In genomic region chr18:48868468-48869466, GRCh38 we compare ENCODE assay signal across 8 cellular contexts.
DNase-seq lines count a peak whose midpoint lies in the region; ATAC-seq and TF ChIP-seq lines count a peak whose summit lies in the region.

No MANE protein-coding gene starts in this region.

- peaks cover 31% of the 10 kb centered on the region for H3K4me1 Mint-ChIP-seq in activated T-cell treated with anti-CD3 and anti-CD28 coated beads, Interleukin-2, amount 50 U/mL, for 72 hours (ENCODE audit: low read depth)

- 57 to 61% methylated on average over 14 of the region's 14 CpGs for WGBS in tibial nerve, 2 donors

- H3K4me3 ChIP-seq in neuron (ENCODE audit: low read length) (no peak overlapping the region), tibial nerve (no peak overlapping the region), right atrium auricular region (no peak overlapping the region)

- H3K4me3 Mint-ChIP-seq in activated T-cell treated with anti-CD3 and anti-CD28 coated beads, Interleukin-2, amount 50 U/mL, for 72 hours = peak overlapping the region; percentile 65 to 75

- peak; percentile 65 for DNase-seq in HuH-7.5 (ENCODE audit: low spot score)
- DNase-seq in activated T-cell treated with anti-CD3 and anti-CD28 coated beads, Interleukin-2, amount 50 U/mL, for 72 hours = peak; percentile 76 to 77
- no peak for DNase-seq in COLO829 (ENCODE audit: low spot score)
- no peak for DNase-seq in tibial nerve (ENCODE audit: low spot score in 2 of 2)
- DNase-seq in right atrium auricular region (ENCODE audit: low spot score) = no peak

- peaks cover 0 to 1% of the 10 kb centered on the region in 2 donors for H3K36me3 Mint-ChIP-seq in activated T-cell treated with anti-CD3 and anti-CD28 coated beads, Interleukin-2, amount 50 U/mL, for 72 hours (ENCODE audit: insufficient read depth in 2 of 2)

- TF ChIP-seq POLR2A in GM15510 (IDR thresholded peaks at IDR 0.05; ENCODE audit: borderline replicate concordance, extremely low read depth, insufficient read length) (peak; percentile 6), tibial nerve (IDR thresholded peaks at IDR 0.05) (no peak)

- peak; percentile 88 for ATAC-seq in GM21528 (IDR thresholded peaks at IDR 0.05; ENCODE audit: low FRiP score, unreplicated experiment)
- ATAC-seq in activated T-cell treated with anti-CD3 and anti-CD28 coated beads, Interleukin-2, amount 50 U/mL, for 72 hours (replicated peaks in 1 of 2) = peak; percentile 86 to 89

- H3K27ac ChIP-seq in tibial nerve (no peak overlapping the region), right atrium auricular region (no peak overlapping the region)

- no peak for TF ChIP-seq EP300 in tibial nerve (IDR thresholded peaks at IDR 0.05)

- peak overlapping the region; percentile 92 for H3K27ac Mint-ChIP-seq in activated T-cell treated with anti-CD3 and anti-CD28 coated beads, Interleukin-2, amount 50 U/mL, for 72 hours

- H3K27me3 ChIP-seq in neuron (ENCODE audit: insufficient read depth, low read length) (no peaks in the 10 kb centered on the region), tibial nerve (no peaks in the 10 kb centered on the region), right atrium auricular region (no peaks in the 10 kb centered on the region)

- TF ChIP-seq CTCF in tibial nerve (IDR thresholded peaks at IDR 0.05) = no peak
- no peak for TF ChIP-seq CTCF in right atrium auricular region (IDR thresholded peaks at IDR 0.05)

- no peaks in the 10 kb centered on the region for H3K9me3 ChIP-seq in neuron (ENCODE audit: low read length)
- H3K9me3 ChIP-seq in tibial nerve = peaks cover 0 to 16% (median 0%) of the 10 kb centered on the region in 4 donors
- no peaks in the 10 kb centered on the region for H3K9me3 ChIP-seq in right atrium auricular region

- peaks cover 0 to 2% of the 10 kb centered on the region in 2 donors for H3K9me3 Mint-ChIP-seq in activated T-cell treated with anti-CD3 and anti-CD28 coated beads, Interleukin-2, amount 50 U/mL, for 72 hours

- H3K36me3 ChIP-seq in neuron (ENCODE audit: insufficient read depth, low read length) = no peaks in the 10 kb centered on the region
- H3K36me3 ChIP-seq in tibial nerve = no peaks in the 10 kb centered on the region
- H3K36me3 ChIP-seq in right atrium auricular region = no peaks in the 10 kb centered on the region

- H3K4me1 ChIP-seq in neuron (ENCODE audit: insufficient read depth, low read length) (peaks cover 8% of the 10 kb centered on the region), tibial nerve (peaks cover 0 to 12% (median 5%) of the 10 kb centered on the region in 4 donors), right atrium auricular region (peaks cover 0 to 23% of the 10 kb centered on the region in 2 donors)

- peak overlapping the region; percentile 8 for H2AFZ ChIP-seq in neuron (ENCODE audit: low read depth, low read length)

- no peaks in the 10 kb centered on the region for H3K27me3 Mint-ChIP-seq in activated T-cell treated with anti-CD3 and anti-CD28 coated beads, Interleukin-2, amount 50 U/mL, for 72 hours (ENCODE audit: low read depth)

Comparison
In these comparisons a context has a peak if more than half of its experiments do, and no peak if none do; other contexts are left out.
1. DNase-seq: peak in HuH-7.5 (single experiment) and activated T-cell treated with anti-CD3 and anti-CD28 coated beads, Interleukin-2, amount 50 U/mL, for 72 hours (2 of 2); none in COLO829 (single experiment), tibial nerve (0 of 2) and right atrium auricular region (single experiment).